24 cellular contexts compared by ENCODE assay signal in genomic region chr9:107577140-107577776, GRCh38.
"Had no signal": no experiment of that assay in that cellular context is flagged by ENCODE, and none has a peak within 500 bp of the region (broad histone marks: within the 10 kb centered on the region; RNA-seq: fewer than 3 reads in every experiment).

No MANE protein-coding gene starts in this region.

- H3K27ac ChIP-seq: adrenal gland, cardiac muscle cell, lower lobe of right lung, transverse colon, WERI-Rb-1 had no signal

- H3K4me3 ChIP-seq: adrenal gland, cardiac muscle cell, coronary artery, dorsolateral prefrontal cortex, lower lobe of right lung, transverse colon had no signal

- H3K36me3 ChIP-seq: adrenal gland, cardiac muscle cell, lower lobe of right lung, transverse colon, WERI-Rb-1 had no signal

- H3K4me1 ChIP-seq: adrenal gland, lower lobe of right lung had no signal

- DNase-seq: activated CD4-positive, alpha-beta memory T cell treated with anti-CD3 and anti-CD28 coated beads for 36 hours; activated CD4-positive, alpha-beta T cell treated with anti-CD3 and anti-CD28 coated beads for 48 hours; activated CD8-positive, alpha-beta memory T cell treated with anti-CD3 and anti-CD28 coated beads, Interleukin-2, amount 50 U/mL, for 4 hours; activated effector memory CD4-positive, alpha-beta T cell treated with anti-CD3 and anti-CD28 coated beads, Interleukin-2, amount 50 U/mL, for 16 hours; activated naive CD4-positive, alpha-beta T cell treated with anti-CD3 and anti-CD28 coated beads for 36 hours; activated naive CD8-positive, alpha-beta T cell treated with anti-CD3 and anti-CD28 coated beads for 36 hours; activated T-cell treated with anti-CD3 and anti-CD28 coated beads, Interleukin-2, amount 50 U/mL, for 1 hour; adrenal gland; dorsolateral prefrontal cortex; effector memory CD4-positive, alpha-beta T cell; lower lobe of right lung; mesendoderm; SK-N-SH; stimulated activated CD4-positive, alpha-beta T cell treated with anti-CD3 and anti-CD28 coated beads, Interleukin-15, amount 100 ng/mL, for 24 hours; stimulated activated CD4-positive, alpha-beta T cell treated with anti-CD3 and anti-CD28 coated beads, Interleukin-2, amount 100 ng/mL, for 24 hours; stimulated activated naive B cell treated with anti-CD40 and anti-IgM and Interleukin-4, amounts not matched to agents 10 μg/mL and 1 μg/mL and 100 μg/mL, for 72 hours; SW 1271; T1000; transverse colon; WERI-Rb-1 had no signal

- H3K27me3 ChIP-seq: adrenal gland, cardiac muscle cell, dorsolateral prefrontal cortex, transverse colon had no signal

- H3K9me3 ChIP-seq: adrenal gland, lower lobe of right lung, SK-N-SH, transverse colon had no signal

- ATAC-seq: activated CD4-positive, CD25-positive, alpha-beta regulatory T cell treated with anti-CD3 and anti-CD28 coated beads, Interleukin-2, amount 50 U/mL, for 24 hours; lower lobe of right lung; natural killer cell treated with Interleukin-12 subunit alpha and Interleukin-12 subunit beta and Interleukin-15 and Interleukin-18, amount 100 ng/mL, for 72 hours; stimulated activated naive B cell treated with anti-CD40 and anti-IgM and Interleukin-4, amounts not matched to agents 10 μg/mL and 1 μg/mL and 100 μg/mL, for 72 hours had no signal
